Comparison of ENCODE assay signal across 14 cellular contexts in genomic region chr10:9869777-9870176, GRCh38.
A peak's percentile ranks its signal among the peaks of the same experiment; 100 is the strongest.
DNase-seq lines count a peak whose midpoint lies in the region; ATAC-seq and TF ChIP-seq lines count a peak whose summit lies in the region.
"Had no signal": no experiment of that assay in that cellular context is flagged by ENCODE, and none has a peak within 500 bp of the region (broad histone marks: within the 10 kb centered on the region; RNA-seq: fewer than 3 reads in every experiment).

No MANE protein-coding gene starts in this region.

- no peaks in the 10 kb centered on the region for H4K20me1 ChIP-seq in neural progenitor cell (ENCODE audit: low read depth)

- H3K4me1 Mint-ChIP-seq in chondrocyte (ENCODE audit: low read depth) (peaks cover 8% of the 10 kb centered on the region), neural progenitor cell (no peaks in the 10 kb centered on the region)
- H3K4me1 Mint-ChIP-seq: CD4-positive, alpha-beta memory T cell; IgD-negative memory B cell had no signal

- H3K4me1 ChIP-seq in neural progenitor cell = no peaks in the 10 kb centered on the region
- H3K4me1 ChIP-seq: A549, BE2C had no signal

- peak overlapping the region; percentile 77 for H2AFZ ChIP-seq in neural progenitor cell (replicated peaks)

- H3K4me3 Mint-ChIP-seq in chondrocyte (ENCODE audit: unreplicated experiment) (no peak overlapping the region), neural progenitor cell (no peak overlapping the region)
- H3K4me3 Mint-ChIP-seq: CD4-positive, alpha-beta memory T cell; IgD-negative memory B cell had no signal

- H3K4me2 ChIP-seq in neural progenitor cell = no peak overlapping the region
- H3K4me2 ChIP-seq: A549 had no signal

- TF ChIP-seq CTCF in chondrocyte (IDR thresholded peaks at IDR 0.05) (no peak), neural progenitor cell (IDR thresholded peaks at IDR 0.05) (no peak)

- H3K9me3 Mint-ChIP-seq in chondrocyte (ENCODE audit: low read depth) (no peaks in the 10 kb centered on the region), neural progenitor cell (no peaks in the 10 kb centered on the region)

- H3K36me3 ChIP-seq in neural progenitor cell = no peaks in the 10 kb centered on the region
- H3K36me3 ChIP-seq: BE2C had no signal

- no peak overlapping the region for H3K27ac ChIP-seq in neural progenitor cell
- H3K27ac ChIP-seq: A549, C4-2B had no signal

- no peak overlapping the region for H3K9ac ChIP-seq in neural progenitor cell

- no peaks in the 10 kb centered on the region for H3K79me2 ChIP-seq in neural progenitor cell (ENCODE audit: low read depth)

- H3K36me3 Mint-ChIP-seq in chondrocyte (ENCODE audit: low read depth) (no peaks in the 10 kb centered on the region), neural progenitor cell (no peaks in the 10 kb centered on the region)
- H3K36me3 Mint-ChIP-seq: CD4-positive, alpha-beta memory T cell had no signal

- H3K27ac Mint-ChIP-seq in chondrocyte (ENCODE audit: unreplicated experiment) (no peak overlapping the region), neural progenitor cell (no peak overlapping the region)
- H3K27ac Mint-ChIP-seq: CD4-positive, alpha-beta memory T cell; IgD-negative memory B cell had no signal

- H3F3A ChIP-seq in neural progenitor cell (ENCODE audit: low read depth) = no peaks in the 10 kb centered on the region

- no peak for ATAC-seq in HG02623 (IDR thresholded peaks at IDR 0.05; ENCODE audit: unreplicated experiment)
- ATAC-seq: A549, HCT116 had no signal

- DNase-seq in NCI-H446 treated with DMSO at 0.1 percent for 48 hours (lab: John Stamatoyannopoulos, UW) (peak; percentile 72), chondrocyte (ENCODE audit: low spot score) (peak; percentile 26), neural progenitor cell (ENCODE audit: low spot score) (no peak), retina (no peak)
- DNase-seq in central memory CD4-positive, alpha-beta T cell = no peak
- DNase-seq: BE2C; CD4-positive, alpha-beta memory T cell; DMS79; GDM1 had no signal

- H3K9me3 ChIP-seq in neural progenitor cell (ENCODE audit: low read depth) = no peaks in the 10 kb centered on the region
- H3K9me3 ChIP-seq: A549, BE2C had no signal

- H3K4me3 ChIP-seq in neural progenitor cell = no peak overlapping the region
- H3K4me3 ChIP-seq: A549 had no signal

- H3K27me3 Mint-ChIP-seq in chondrocyte (ENCODE audit: low read depth) (no peaks in the 10 kb centered on the region), neural progenitor cell (ENCODE audit: insufficient read depth, low read depth) (no peaks in the 10 kb centered on the region)
- H3K27me3 Mint-ChIP-seq: IgD-negative memory B cell had no signal

- no peaks in the 10 kb centered on the region for H3K27me3 ChIP-seq in neural progenitor cell
- H3K27me3 ChIP-seq: BE2C had no signal

Comparison
In these comparisons a context has a peak if more than half of its experiments do, and no peak if none do; other contexts are left out.
1. DNase-seq: peak in NCI-H446 treated with DMSO at 0.1 percent for 48 hours (single experiment) and chondrocyte (single experiment); none in neural progenitor cell (single experiment), retina (single experiment) and central memory CD4-positive, alpha-beta T cell (single experiment).